22 cellular contexts compared by ENCODE assay signal in genomic region chr5:178286226-178287090, GRCh38.
"Had no signal": no experiment of that assay in that cellular context is flagged by ENCODE, and none has a peak within 500 bp of the region (broad histone marks: within the 10 kb centered on the region; RNA-seq: fewer than 3 reads in every experiment).

No MANE protein-coding gene starts in this region.

- H3K27me3 Mint-ChIP-seq: activated CD4-positive, alpha-beta T cell treated with anti-CD3 and anti-CD28 coated beads for 36 hours had no signal

- H3K27ac Mint-ChIP-seq: activated CD4-positive, alpha-beta T cell treated with anti-CD3 and anti-CD28 coated beads for 36 hours; activated naive CD4-positive, alpha-beta T cell treated with anti-CD3 and anti-CD28 coated beads, Interleukin-2, amount 50 U/mL, for 72 hours; activated T-helper 1 cell treated with anti-CD3 and anti-CD28 coated beads, Interleukin-12 subunit alpha, Interleukin-12 subunit beta, Interleukin-2, Interleukin-4 antibody, amounts not matched to agents 30 ng/mL and 10 ng/mL and 1 ng/mL, durations not matched to agents 14 hours and 24 hours and 36 hours; natural killer cell had no signal

- H3K4me3 ChIP-seq: cardiac muscle cell, esophagus muscularis mucosa, lung, transverse colon, vagina had no signal

- H3K9ac ChIP-seq: parathyroid adenoma had no signal

- H2AFZ ChIP-seq: parathyroid adenoma had no signal

- H3K27ac ChIP-seq: esophagus muscularis mucosa, neutrophil, parathyroid adenoma, transverse colon, vagina had no signal

- H3K4me3 Mint-ChIP-seq: activated CD4-positive, alpha-beta T cell treated with anti-CD3 and anti-CD28 coated beads for 36 hours; activated T-helper 1 cell treated with anti-CD3 and anti-CD28 coated beads, Interleukin-12 subunit alpha, Interleukin-12 subunit beta, Interleukin-2, Interleukin-4 antibody, amounts not matched to agents 30 ng/mL and 10 ng/mL and 1 ng/mL, durations not matched to agents 14 hours and 24 hours and 36 hours; natural killer cell had no signal

- H3K27me3 ChIP-seq: cardiac muscle cell, neutrophil, vagina had no signal

- H3K4me1 ChIP-seq: parathyroid adenoma had no signal

- DNase-seq: activated CD4-positive, alpha-beta T cell treated with anti-CD3 and anti-CD28 coated beads for 36 hours; activated CD4-positive, alpha-beta T cell treated with anti-CD3 and anti-CD28 coated beads, Interleukin-2, amount 50 U/mL, for 48 hours; activated gamma-delta T cell treated with Interleukin-2 at 50 U/mL for 16 hours; activated T-cell treated with anti-CD3 and anti-CD28 coated beads for 4 hours; dermis blood vessel endothelial cell; effector memory CD4-positive, alpha-beta T cell; natural killer cell; stimulated activated CD4-positive, alpha-beta T cell treated with anti-CD3 and anti-CD28 coated beads, Interleukin-1b, Interleukin-23, amount 100 ng/mL, for 48 hours; stimulated activated CD8-positive, alpha-beta memory T cell treated with anti-CD3 and anti-CD28 coated beads, Interleukin-4, amount 100 ng/mL, for 48 hours; stimulated activated naive CD8-positive, alpha-beta T cell treated with anti-CD3 and anti-CD28 coated beads, Interleukin-15, Interleukin-2, amounts not matched to agents 100 U/mL and 50 U/mL, for 24 hours; substantia nigra; T-helper 2 cell; transverse colon had no signal

- H3K4me1 Mint-ChIP-seq: activated CD4-positive, alpha-beta T cell treated with anti-CD3 and anti-CD28 coated beads for 36 hours; natural killer cell had no signal

- H3K36me3 Mint-ChIP-seq: natural killer cell had no signal

- H3K36me3 ChIP-seq: cardiac muscle cell, esophagus muscularis mucosa, neutrophil, transverse colon, vagina had no signal

- H3K79me2 ChIP-seq: parathyroid adenoma had no signal

- FAIRE-seq: endothelial cell of umbilical vein had no signal

- ATAC-seq: activated CD4-positive, alpha-beta T cell treated with anti-CD3 and anti-CD28 coated beads for 36 hours; activated naive CD4-positive, alpha-beta T cell treated with anti-CD3 and anti-CD28 coated beads, Interleukin-2, amount 50 U/mL, for 72 hours; natural killer cell; stimulated activated naive CD8-positive, alpha-beta T cell treated with anti-CD3 and anti-CD28 coated beads, Interleukin-15, Interleukin-2, amounts not matched to agents 100 U/mL and 50 U/mL, for 24 hours had no signal
